ENCODE assay signal across 1 cellular context in the genomic region with DNA sequence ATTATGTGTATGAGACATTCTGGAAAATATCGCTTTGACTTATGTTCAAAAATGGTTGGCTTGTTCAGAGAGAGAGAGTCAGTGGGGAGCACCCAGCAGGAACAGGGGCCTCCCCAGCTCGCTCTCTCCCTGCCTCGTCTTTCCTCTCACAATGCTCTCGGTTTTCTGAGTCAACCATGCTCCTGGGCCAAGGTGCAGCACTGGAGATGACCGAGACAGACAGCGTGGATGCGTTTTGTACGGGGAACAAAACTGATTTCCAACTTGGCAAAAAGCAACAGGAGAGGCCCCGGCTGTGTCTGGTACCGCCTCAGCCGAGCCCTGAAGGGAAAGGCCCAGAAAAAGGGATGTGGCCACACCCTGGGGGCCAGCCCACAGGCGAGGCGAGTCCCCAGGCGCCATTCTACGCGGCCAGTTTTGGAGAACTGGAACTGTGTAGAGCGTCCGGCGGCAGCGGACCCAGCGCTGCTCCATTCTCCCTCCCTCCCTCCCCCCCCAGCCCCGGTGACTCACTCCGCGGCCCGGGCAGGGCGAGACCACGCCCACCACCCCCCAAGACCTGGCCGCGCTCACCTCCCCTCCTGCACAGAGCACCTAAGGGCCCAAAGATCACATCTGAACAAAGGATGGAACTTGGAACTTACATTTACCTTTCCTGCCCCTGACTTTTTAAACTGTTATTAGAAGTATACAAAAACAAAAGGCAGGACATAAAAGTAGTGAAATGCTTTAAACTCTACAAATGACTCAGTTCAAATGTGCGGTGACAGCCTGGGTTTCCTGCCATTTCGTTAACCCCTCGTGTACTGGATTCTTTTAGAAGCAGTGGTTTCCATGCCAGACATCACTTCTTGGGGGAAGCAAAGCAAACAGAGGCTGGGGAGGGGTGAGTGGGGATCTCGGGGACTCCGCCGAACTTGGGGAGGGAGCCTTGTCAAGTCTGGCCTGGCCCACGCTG.
TF ChIP-seq lines count a peak whose summit lies in the region.

No MANE protein-coding gene starts in this region.

TF ChIP-seq in K562, 482 proteins besides CTCF, POLR2A, EP300 and RAD21 (continued from another document):
- TF ChIP-seq, protein P1, sequence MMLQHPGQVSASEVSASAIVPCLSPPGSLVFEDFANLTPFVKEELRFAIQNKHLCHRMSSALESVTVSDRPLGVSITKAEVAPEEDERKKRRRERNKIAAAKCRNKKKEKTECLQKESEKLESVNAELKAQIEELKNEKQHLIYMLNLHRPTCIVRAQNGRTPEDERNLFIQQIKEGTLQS (IDR thresholded peaks at IDR 0.05), result peak; percentile 48
- TF ChIP-seq, protein P1 (CRISPR knock-in tag; conservative IDR thresholded peaks at IDR 0.05), result no peak
- peak; percentile 74; the same call in 1 of the 2 replicates for TF ChIP-seq JUND (IDR thresholded peaks at IDR 0.05; ENCODE audit: borderline replicate concordance, low read depth, low read length)
- peak; percentile 65; the same call in 1 of the 3 replicates for TF ChIP-seq JUND (tag; IDR thresholded peaks at IDR 0.05; ENCODE audit: borderline replicate concordance, low read depth, low read length)
- TF ChIP-seq, protein P2, sequence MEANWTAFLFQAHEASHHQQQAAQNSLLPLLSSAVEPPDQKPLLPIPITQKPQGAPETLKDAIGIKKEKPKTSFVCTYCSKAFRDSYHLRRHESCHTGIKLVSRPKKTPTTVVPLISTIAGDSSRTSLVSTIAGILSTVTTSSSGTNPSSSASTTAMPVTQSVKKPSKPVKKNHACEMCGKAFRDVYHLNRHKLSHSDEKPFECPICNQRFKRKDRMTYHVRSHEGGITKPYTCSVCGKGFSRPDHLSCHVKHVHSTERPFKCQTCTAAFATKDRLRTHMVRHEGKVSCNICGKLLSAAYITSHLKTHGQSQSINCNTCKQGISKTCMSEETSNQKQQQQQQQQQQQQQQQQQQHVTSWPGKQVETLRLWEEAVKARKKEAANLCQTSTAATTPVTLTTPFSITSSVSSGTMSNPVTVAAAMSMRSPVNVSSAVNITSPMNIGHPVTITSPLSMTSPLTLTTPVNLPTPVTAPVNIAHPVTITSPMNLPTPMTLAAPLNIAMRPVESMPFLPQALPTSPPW (CRISPR knock-in tag; IDR thresholded peaks at IDR 0.05), result peak; percentile 81
- TF ChIP-seq, protein P3, sequence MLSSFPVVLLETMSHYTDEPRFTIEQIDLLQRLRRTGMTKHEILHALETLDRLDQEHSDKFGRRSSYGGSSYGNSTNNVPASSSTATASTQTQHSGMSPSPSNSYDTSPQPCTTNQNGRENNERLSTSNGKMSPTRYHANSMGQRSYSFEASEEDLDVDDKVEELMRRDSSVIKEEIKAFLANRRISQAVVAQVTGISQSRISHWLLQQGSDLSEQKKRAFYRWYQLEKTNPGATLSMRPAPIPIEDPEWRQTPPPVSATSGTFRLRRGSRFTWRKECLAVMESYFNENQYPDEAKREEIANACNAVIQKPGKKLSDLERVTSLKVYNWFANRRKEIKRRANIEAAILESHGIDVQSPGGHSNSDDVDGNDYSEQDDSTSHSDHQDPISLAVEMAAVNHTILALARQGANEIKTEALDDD (IDR thresholded peaks at IDR 0.05), result no peak
- TF ChIP-seq ATF7 (IDR thresholded peaks at IDR 0.05), result no peak
- TF ChIP-seq, protein P4, sequence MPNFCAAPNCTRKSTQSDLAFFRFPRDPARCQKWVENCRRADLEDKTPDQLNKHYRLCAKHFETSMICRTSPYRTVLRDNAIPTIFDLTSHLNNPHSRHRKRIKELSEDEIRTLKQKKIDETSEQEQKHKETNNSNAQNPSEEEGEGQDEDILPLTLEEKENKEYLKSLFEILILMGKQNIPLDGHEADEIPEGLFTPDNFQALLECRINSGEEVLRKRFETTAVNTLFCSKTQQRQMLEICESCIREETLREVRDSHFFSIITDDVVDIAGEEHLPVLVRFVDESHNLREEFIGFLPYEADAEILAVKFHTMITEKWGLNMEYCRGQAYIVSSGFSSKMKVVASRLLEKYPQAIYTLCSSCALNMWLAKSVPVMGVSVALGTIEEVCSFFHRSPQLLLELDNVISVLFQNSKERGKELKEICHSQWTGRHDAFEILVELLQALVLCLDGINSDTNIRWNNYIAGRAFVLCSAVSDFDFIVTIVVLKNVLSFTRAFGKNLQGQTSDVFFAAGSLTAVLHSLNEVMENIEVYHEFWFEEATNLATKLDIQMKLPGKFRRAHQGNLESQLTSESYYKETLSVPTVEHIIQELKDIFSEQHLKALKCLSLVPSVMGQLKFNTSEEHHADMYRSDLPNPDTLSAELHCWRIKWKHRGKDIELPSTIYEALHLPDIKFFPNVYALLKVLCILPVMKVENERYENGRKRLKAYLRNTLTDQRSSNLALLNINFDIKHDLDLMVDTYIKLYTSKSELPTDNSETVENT (CRISPR knock-in tag; IDR thresholded peaks at IDR 0.05), result no peak
- TF ChIP-seq MIER1 (IDR thresholded peaks at IDR 0.05; ENCODE audit: low read depth), result no peak
- TF ChIP-seq FOSL1 (tag; conservative IDR thresholded peaks at IDR 0.05), result peak; percentile 87
- TF ChIP-seq, protein P5, sequence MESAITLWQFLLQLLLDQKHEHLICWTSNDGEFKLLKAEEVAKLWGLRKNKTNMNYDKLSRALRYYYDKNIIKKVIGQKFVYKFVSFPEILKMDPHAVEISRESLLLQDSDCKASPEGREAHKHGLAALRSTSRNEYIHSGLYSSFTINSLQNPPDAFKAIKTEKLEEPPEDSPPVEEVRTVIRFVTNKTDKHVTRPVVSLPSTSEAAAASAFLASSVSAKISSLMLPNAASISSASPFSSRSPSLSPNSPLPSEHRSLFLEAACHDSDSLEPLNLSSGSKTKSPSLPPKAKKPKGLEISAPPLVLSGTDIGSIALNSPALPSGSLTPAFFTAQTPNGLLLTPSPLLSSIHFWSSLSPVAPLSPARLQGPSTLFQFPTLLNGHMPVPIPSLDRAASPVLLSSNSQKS (CRISPR knock-in tag; IDR thresholded peaks at IDR 0.05), result no peak
- TF ChIP-seq, protein P6, sequence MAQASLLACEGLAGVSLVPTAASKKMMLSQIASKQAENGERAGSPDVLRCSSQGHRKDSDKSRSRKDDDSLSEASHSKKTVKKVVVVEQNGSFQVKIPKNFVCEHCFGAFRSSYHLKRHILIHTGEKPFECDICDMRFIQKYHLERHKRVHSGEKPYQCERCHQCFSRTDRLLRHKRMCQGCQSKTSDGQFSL (CRISPR knock-in tag; IDR thresholded peaks at IDR 0.05), result no peak
- TF ChIP-seq, protein P6 (tag; IDR thresholded peaks at IDR 0.05), result peak in 1 of 2 experiments; percentile 75; a peak in 1 of 4 replicates
- TF ChIP-seq SPI1 (IDR thresholded peaks at IDR 0.05; ENCODE audit: borderline replicate concordance, low read depth, low read length), result 0 out of 2 replicates have a peak, but pooled peaks have one; percentile 7
- no peak for TF ChIP-seq ZNF717 (CRISPR knock-in tag; IDR thresholded peaks at IDR 0.05)
- peak; percentile 48 to 67; a peak in 3 of 4 replicates for TF ChIP-seq MAZ (CRISPR knock-in tag; conservative IDR thresholded peaks at IDR 0.05 in 1 of 2, IDR thresholded peaks at IDR 0.05 in 1 of 2)
- TF ChIP-seq SP2 (IDR thresholded peaks at IDR 0.05; ENCODE audit: extremely low read depth, low read depth, low read length, poor library complexity, severe bottlenecking), result no peak
